In the genomic region with DNA sequence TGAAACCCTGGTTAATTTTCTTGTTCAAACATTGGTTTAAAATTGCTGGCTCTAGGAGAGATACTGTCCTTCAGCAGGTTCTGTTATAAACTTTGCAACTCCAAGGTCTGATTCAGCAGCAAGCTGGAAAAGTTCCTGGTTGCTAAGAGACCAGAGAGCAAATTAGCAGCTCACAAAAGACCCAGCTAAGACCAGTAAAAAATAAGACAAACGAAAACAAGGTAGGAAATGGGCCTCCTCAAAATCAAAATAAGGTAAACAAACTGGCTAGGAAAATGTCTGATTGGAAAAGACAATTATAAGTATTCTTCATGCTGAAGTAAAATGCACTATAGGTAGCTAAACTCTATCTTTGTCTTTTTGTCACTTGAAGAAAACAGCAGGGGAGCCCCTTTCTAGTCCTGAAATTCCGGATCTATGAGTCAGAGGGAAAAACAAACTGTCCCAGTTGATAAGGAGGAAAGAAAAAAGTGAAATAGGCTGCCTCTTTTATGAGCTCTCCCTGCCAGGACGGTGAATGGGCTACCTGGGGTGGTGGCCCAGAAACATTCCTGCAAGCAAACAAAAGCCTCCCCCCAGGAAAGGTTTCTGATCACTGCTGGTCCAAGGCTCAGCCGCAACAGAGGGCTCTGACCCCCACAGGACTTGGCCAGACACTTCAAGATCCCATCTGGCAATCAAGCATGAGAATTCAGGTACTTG, we compare ENCODE assay signal across 9 cellular contexts. TPM values are rescaled to one million over a fixed set of nuclear protein-coding genes. Genes with fewer than 3 reads are reported as not detected.
DNase-seq lines count a peak whose midpoint lies in the region; ATAC-seq and TF ChIP-seq lines count a peak whose summit lies in the region.
"Had no signal": no experiment of that assay in that cellular context is flagged by ENCODE, and none has a peak within 500 bp of the region (broad histone marks: within the 10 kb centered on the region; RNA-seq: fewer than 3 reads in every experiment).

No MANE protein-coding gene starts in this region.

- H3K4me1 ChIP-seq in body of pancreas (peaks cover 77% of the 10 kb centered on the region), transverse colon (peaks cover 20 to 25% (median 20%) of the 10 kb centered on the region in 4 donors)

- 15 to 20% methylated on average over 3 to 4 of the region's 4 CpGs for WGBS in body of pancreas, 2 donors
- WGBS in transverse colon (ENCODE audit: low coverage in 1 of 2), 2 donors = 26 to 52% methylated on average over 3 to 4 of the region's 4 CpGs

- no peak for TF ChIP-seq EP300 in transverse colon (IDR thresholded peaks at IDR 0.05; ENCODE audit: low read depth)

- H3K27ac Mint-ChIP-seq in activated T-helper 1 cell treated with anti-CD3 and anti-CD28 coated beads, Interleukin-12 subunit alpha, Interleukin-12 subunit beta, Interleukin-2, Interleukin-4 antibody, amounts not matched to agents 30 ng/mL and 10 ng/mL and 1 ng/mL, durations not matched to agents 14 hours and 24 hours and 36 hours = no peak overlapping the region
- H3K27ac Mint-ChIP-seq: B cell had no signal

- H3K9me3 ChIP-seq in body of pancreas = no peaks in the 10 kb centered on the region
- no peaks in the 10 kb centered on the region for H3K9me3 ChIP-seq in transverse colon

- DNase-seq in NCI-H1417 (lab: John Stamatoyannopoulos, UW) (peak in 2 of 3 experiments; percentile 40 to 69), NCI-H1417 treated with DMSO at 0.1 percent for 48 hours (lab: John Stamatoyannopoulos, UW) (no peak), body of pancreas (peak; percentile 64 to 87 (median 69)), kidney glomerular epithelial cell (lab: John Stamatoyannopoulos, UW) (peak; percentile 90), transverse colon (peak; percentile 31)
- DNase-seq in activated T-helper 1 cell treated with anti-CD3 and anti-CD28 coated beads, Interleukin-12 subunit alpha, Interleukin-12 subunit beta, Interleukin-2, Interleukin-4 antibody, amounts not matched to agents 30 ng/mL and 10 ng/mL and 1 ng/mL, durations not matched to agents 14 hours and 24 hours and 36 hours (ENCODE audit: low spot score) = no peak

- H3K27me3 ChIP-seq in body of pancreas (no peaks in the 10 kb centered on the region), transverse colon (no peaks in the 10 kb centered on the region)

- TF ChIP-seq POLR2A in body of pancreas (IDR thresholded peaks at IDR 0.05) = peak in 2 of 3 donors; percentile 54 to 71
- no peak for TF ChIP-seq POLR2A in transverse colon (IDR thresholded peaks at IDR 0.05)

- H3K27ac ChIP-seq in body of pancreas (peak overlapping the region; percentile 84 to 99 (median 94)), transverse colon (peak overlapping the region; percentile 67 to 74 (median 68))

- TF ChIP-seq CTCF in body of pancreas (IDR thresholded peaks at IDR 0.05) = no peak
- TF ChIP-seq CTCF in transverse colon (IDR thresholded peaks at IDR 0.05) = no peak

- H3K36me3 ChIP-seq in body of pancreas (replicated peaks in 1 of 2; ENCODE audit: insufficient read depth in 1 of 2, low read depth in 2 of 2) (no peaks in the 10 kb centered on the region), transverse colon (no peaks in the 10 kb centered on the region)

- peak; percentile 77 for ATAC-seq in body of pancreas
- ATAC-seq in HG03135 (IDR thresholded peaks at IDR 0.05; ENCODE audit: unreplicated experiment) = no peak
- ATAC-seq in GM19324 (IDR thresholded peaks at IDR 0.05; ENCODE audit: low FRiP score, unreplicated experiment) = no peak

- H3K4me3 ChIP-seq in body of pancreas (no peak overlapping the region), transverse colon (no peak overlapping the region)

- in situ Hi-C loops in transverse colon (cut with MboI; ENCODE audit: low pct_ligation_motif_present in 1 of 4, low pct_unique_long_range_greater_than_20kb in 1 of 4, low sequenced_read_pairs in 3 of 4) = no loop called here

- no peaks in the 10 kb centered on the region for H3K36me3 Mint-ChIP-seq in activated T-helper 1 cell treated with anti-CD3 and anti-CD28 coated beads, Interleukin-12 subunit alpha, Interleukin-12 subunit beta, Interleukin-2, Interleukin-4 antibody, amounts not matched to agents 30 ng/mL and 10 ng/mL and 1 ng/mL, durations not matched to agents 14 hours and 24 hours and 36 hours (ENCODE audit: low read depth)

- H3K4me1 Mint-ChIP-seq in activated T-helper 1 cell treated with anti-CD3 and anti-CD28 coated beads, Interleukin-12 subunit alpha, Interleukin-12 subunit beta, Interleukin-2, Interleukin-4 antibody, amounts not matched to agents 30 ng/mL and 10 ng/mL and 1 ng/mL, durations not matched to agents 14 hours and 24 hours and 36 hours (ENCODE audit: low read depth) = no peaks in the 10 kb centered on the region
- H3K4me1 Mint-ChIP-seq: B cell had no signal

- H3K9me3 Mint-ChIP-seq in activated T-helper 1 cell treated with anti-CD3 and anti-CD28 coated beads, Interleukin-12 subunit alpha, Interleukin-12 subunit beta, Interleukin-2, Interleukin-4 antibody, amounts not matched to agents 30 ng/mL and 10 ng/mL and 1 ng/mL, durations not matched to agents 14 hours and 24 hours and 36 hours = no peaks in the 10 kb centered on the region

- H3K27me3 Mint-ChIP-seq in activated T-helper 1 cell treated with anti-CD3 and anti-CD28 coated beads, Interleukin-12 subunit alpha, Interleukin-12 subunit beta, Interleukin-2, Interleukin-4 antibody, amounts not matched to agents 30 ng/mL and 10 ng/mL and 1 ng/mL, durations not matched to agents 14 hours and 24 hours and 36 hours (ENCODE audit: insufficient read depth) = peaks cover 39% of the 10 kb centered on the region

- H3K4me3 Mint-ChIP-seq in activated T-helper 1 cell treated with anti-CD3 and anti-CD28 coated beads, Interleukin-12 subunit alpha, Interleukin-12 subunit beta, Interleukin-2, Interleukin-4 antibody, amounts not matched to agents 30 ng/mL and 10 ng/mL and 1 ng/mL, durations not matched to agents 14 hours and 24 hours and 36 hours = no peak overlapping the region
- H3K4me3 Mint-ChIP-seq: B cell had no signal

- intact Hi-C loops in body of pancreas (cut with DNase I) (no loop called here), transverse colon (cut with DNase I; ENCODE audit: low total_unique reads) (no loop called here)
- intact Hi-C loops in activated T-helper 1 cell treated with anti-CD3 and anti-CD28 coated beads, Interleukin-12 subunit alpha, Interleukin-12 subunit beta, Interleukin-2, Interleukin-4 antibody, amounts not matched to agents 30 ng/mL and 10 ng/mL and 1 ng/mL, durations not matched to agents 14 hours and 24 hours and 36 hours (cut with micrococcal nuclease) = no loop called here

RNA-seq across cellular contexts. Expression of a gene that starts 41.6 kb away (rescaled TPM):
- total RNA-seq in body of pancreas (10 to 100 TPM; 17.4 to 30.3 TPM), transverse colon (1 to 10 TPM in 3 of 4 donors, not detected in 1; 2.5 to 8.4 (median 4.4) TPM)
- 0.93 and 0.99 TPM in 2 replicates for total RNA-seq in activated T-helper 1 cell treated with anti-CD3 and anti-CD28 coated beads, Interleukin-12 subunit alpha, Interleukin-12 subunit beta, Interleukin-2, Interleukin-4 antibody, amounts not matched to agents 30 ng/mL and 10 ng/mL and 1 ng/mL, durations not matched to agents 14 hours and 24 hours and 36 hours

RNA-seq across cellular contexts. Expression of a gene that starts 44.9 kb away (rescaled TPM):
- not detected for total RNA-seq in body of pancreas
- total RNA-seq in transverse colon = not detected
- total RNA-seq in activated T-helper 1 cell treated with anti-CD3 and anti-CD28 coated beads, Interleukin-12 subunit alpha, Interleukin-12 subunit beta, Interleukin-2, Interleukin-4 antibody, amounts not matched to agents 30 ng/mL and 10 ng/mL and 1 ng/mL, durations not matched to agents 14 hours and 24 hours and 36 hours = not detected in 2 replicates
- total RNA-seq: B cell had no signal

RNA-seq across cellular contexts. Expression of a gene that starts 55.6 kb away (rescaled TPM):
- total RNA-seq in body of pancreas (1 to 10 TPM; 2.3 to 4.0 TPM), transverse colon (not detected)
- total RNA-seq in activated T-helper 1 cell treated with anti-CD3 and anti-CD28 coated beads, Interleukin-12 subunit alpha, Interleukin-12 subunit beta, Interleukin-2, Interleukin-4 antibody, amounts not matched to agents 30 ng/mL and 10 ng/mL and 1 ng/mL, durations not matched to agents 14 hours and 24 hours and 36 hours = not detected in 2 replicates
- total RNA-seq: B cell had no signal

Comparison
In these comparisons a context has a peak if more than half of its experiments do, and no peak if none do; other contexts are left out.
1. DNase-seq: peak in NCI-H1417 (2 of 3), body of pancreas (4 of 4), kidney glomerular epithelial cell (single experiment) and transverse colon (single experiment); none in NCI-H1417 treated with DMSO at 0.1 percent for 48 hours (single experiment) and activated T-helper 1 cell treated with anti-CD3 and anti-CD28 coated beads, Interleukin-12 subunit alpha, Interleukin-12 subunit beta, Interleukin-2, Interleukin-4 antibody, amounts not matched to agents 30 ng/mL and 10 ng/mL and 1 ng/mL, durations not matched to agents 14 hours and 24 hours and 36 hours (single experiment).